11 cellular contexts compared by ENCODE assay signal in genomic region chr5:131672791-131673190, GRCh38. TPM values are rescaled to one million over a fixed set of nuclear protein-coding genes. Genes with fewer than 3 reads are reported as not detected.
DNase-seq lines count a peak whose midpoint lies in the region; ATAC-seq, FAIRE-seq and TF ChIP-seq lines count a peak whose summit lies in the region.
"Had no signal": no experiment of that assay in that cellular context is flagged by ENCODE, and none has a peak within 500 bp of the region (broad histone marks: within the 10 kb centered on the region; RNA-seq: fewer than 3 reads in every experiment).

No MANE protein-coding gene starts in this region.

- H3K9me3 ChIP-seq in ascending aorta (no peaks in the 10 kb centered on the region), parathyroid adenoma (ENCODE audit: control insufficient read depth, low read length) (no peaks in the 10 kb centered on the region)

- H3K4me3 ChIP-seq in ascending aorta (no peak overlapping the region), parathyroid adenoma (ENCODE audit: low read depth, low read length) (no peak overlapping the region)

- peak overlapping the region; percentile 10 for H3K4me2 ChIP-seq in parathyroid adenoma (ENCODE audit: low read length)

- H3K9ac ChIP-seq in parathyroid adenoma: no peak overlapping the region

- H2AFZ ChIP-seq in parathyroid adenoma: no peak overlapping the region

- H3K36me3 ChIP-seq in ascending aorta (peaks cover 7 to 42% of the 10 kb centered on the region in 2 donors), parathyroid adenoma (ENCODE audit: control insufficient read depth, insufficient read depth, low read length) (no peaks in the 10 kb centered on the region)

- H3K4me1 ChIP-seq in ascending aorta: peaks cover 4 to 23% of the 10 kb centered on the region in 2 donors
- peaks cover 15% of the 10 kb centered on the region for H3K4me1 ChIP-seq in parathyroid adenoma

- TF ChIP-seq CTCF in ascending aorta (IDR thresholded peaks at IDR 0.05): no peak
- TF ChIP-seq CTCF in parathyroid adenoma (IDR thresholded peaks at IDR 0.05): no peak

- DNase-seq in ascending aorta (ENCODE audit: low spot score in 2 of 2) (no peak), iPS-NIHi11 (ENCODE audit: low spot score) (no peak), NCI-H510A (lab: John Stamatoyannopoulos, UW) (no peak), RCC 7860 (ENCODE audit: low spot score) (no peak), GOT3 (lab: John Stamatoyannopoulos, UW) (no peak)
- DNase-seq: activated naive CD4-positive, alpha-beta T cell treated with anti-CD3 and anti-CD28 coated beads for 36 hours; MV-4-11; naive thymus-derived CD8-positive, alpha-beta T cell had no signal

- no peak for FAIRE-seq in RCC 7860 (lab: Jason Lieb, UNC)

- H3K79me2 ChIP-seq in parathyroid adenoma: no peaks in the 10 kb centered on the region

- intact Hi-C loops in ascending aorta (cut with DNase I): loop anchor here (10.0 kb wide), 1 partner anchor 68 kb away; no protein-coding TSS in a partner anchor

- H3K27ac ChIP-seq in ascending aorta (peak overlapping the region; percentile 80), parathyroid adenoma (peak overlapping the region; percentile 61)

- H3K27me3 ChIP-seq in ascending aorta: no peaks in the 10 kb centered on the region
- H3K27me3 ChIP-seq in parathyroid adenoma (ENCODE audit: control insufficient read depth, insufficient read depth, low read length): no peaks in the 10 kb centered on the region

- peak; percentile 24 for ATAC-seq in GM18498 (IDR thresholded peaks at IDR 0.05; ENCODE audit: unreplicated experiment)
- peak; percentile 40 for ATAC-seq in HG02588 (IDR thresholded peaks at IDR 0.05; ENCODE audit: unreplicated experiment)
- ATAC-seq: naive thymus-derived CD8-positive, alpha-beta T cell had no signal

RNA-seq across cellular contexts. Expression of gene RAPGEF6, which starts 37.8 kb away (rescaled TPM):
- total RNA-seq in ascending aorta: 22.9 TPM
